30 cellular contexts compared by ENCODE assay signal in genomic region chr3:189269356-189269755, GRCh38.
A peak's percentile ranks its signal among the peaks of the same experiment; 100 is the strongest.
DNase-seq lines count a peak whose midpoint lies in the region; ATAC-seq and TF ChIP-seq lines count a peak whose summit lies in the region.
"Had no signal": no experiment of that assay in that cellular context is flagged by ENCODE, and none has a peak within 500 bp of the region (broad histone marks: within the 10 kb centered on the region; RNA-seq: fewer than 3 reads in every experiment).

No MANE protein-coding gene starts in this region.

- H3K4me1 ChIP-seq in suprapubic skin (peaks cover 33% of the 10 kb centered on the region), adrenal gland (replicated peaks in 1 of 2) (no peaks in the 10 kb centered on the region)
- H3K4me1 ChIP-seq: Peyer's patch, SJCRH30 had no signal

- H3K4me3 Mint-ChIP-seq in T-helper 17 cell, result no peak overlapping the region
- H3K4me3 Mint-ChIP-seq: activated CD4-positive, alpha-beta memory T cell treated with anti-CD3 and anti-CD28 coated beads, Interleukin-2, amount 10 ng/mL, durations not matched to agents 7 days and 5 days; CD4-positive, alpha-beta T cell; central memory CD8-positive, alpha-beta T cell; dendritic cell treated with granulocyte-macrophage colony-stimulating factor and Interleukin-4, amounts not matched to agents 40 ng/mL and 50 ng/mL, for 4 days; endodermal cell; H9; naive thymus-derived CD8-positive, alpha-beta T cell; type B pancreatic cell had no signal

- H3K4me1 Mint-ChIP-seq in T-helper 17 cell, result peaks cover 10% of the 10 kb centered on the region
- H3K4me1 Mint-ChIP-seq: endodermal cell had no signal

- no peak for TF ChIP-seq POLR2A in suprapubic skin (IDR thresholded peaks at IDR 0.05)
- no peak for TF ChIP-seq POLR2A in adrenal gland (IDR thresholded peaks at IDR 0.05)

- H3K9me3 ChIP-seq in T-helper 17 cell (ENCODE audit: control insufficient read depth, low read length, poor library complexity, severe bottlenecking) (no peaks in the 10 kb centered on the region), suprapubic skin (no peaks in the 10 kb centered on the region), adrenal gland (replicated peaks in 1 of 3) (no peaks in the 10 kb centered on the region)
- H3K9me3 ChIP-seq: Peyer's patch, SJCRH30 had no signal

- DNase-seq in G401 (ENCODE audit: low spot score) (peak; percentile 14), T-helper 17 cell (no peak), fibroblast of mammary gland (ENCODE audit: low read depth) (peak; percentile 45), suprapubic skin (ENCODE audit: low spot score in 2 of 2) (no peak), D341Med (ENCODE audit: low spot score) (no peak), adrenal gland (no peak), NCI-H1105 (lab: John Stamatoyannopoulos, UW) (no peak)
- DNase-seq: activated CD4-positive, alpha-beta memory T cell treated with anti-CD3 and anti-CD28 coated beads, Interleukin-2, amount 10 ng/mL, durations not matched to agents 7 days and 5 days; activated CD4-positive, CD25-positive, alpha-beta regulatory T cell treated with anti-CD3 and anti-CD28 coated beads, Interleukin-2, amount 50 U/mL, for 72 hours; aorta; CD4-positive, alpha-beta T cell; endodermal cell; H9; left ventricle myocardium superior; midbrain; MM.1S; naive thymus-derived CD8-positive, alpha-beta T cell; NCI-H1417; NCI-H2029 treated with DMSO at 0.1 percent for 48 hours; NCI-H2227 treated with DMSO at 0.1 percent for 48 hours; NCI-H69; Peyer's patch; retina; SJCRH30; stimulated activated CD4-positive, alpha-beta T cell treated with anti-CD3 and anti-CD28 coated beads, Interleukin-2, amount 100 ng/mL, for 24 hours had no signal

- intact Hi-C loops in adrenal gland (cut with DNase I), result no loop called here

- H3K27me3 ChIP-seq in suprapubic skin (no peaks in the 10 kb centered on the region), adrenal gland (no peaks in the 10 kb centered on the region)
- H3K27me3 ChIP-seq: Peyer's patch, SJCRH30 had no signal

- WGBS in suprapubic skin, result 30% methylated on average over 4 of the region's 4 CpGs
- whole genome bisulfite sequencing in adrenal gland, 4 donors, result 58 to 62% (median 61%) methylated on average over 4 of the region's 4 CpGs

- no peak for TF ChIP-seq EP300 in suprapubic skin (IDR thresholded peaks at IDR 0.05)

- no peaks in the 10 kb centered on the region for H3K36me3 Mint-ChIP-seq in T-helper 17 cell (ENCODE audit: low read depth)
- H3K36me3 Mint-ChIP-seq: activated naive CD4-positive, alpha-beta T cell treated with anti-CD3 and anti-CD28 coated beads, Interleukin-2, amount 50 U/mL, for 72 hours; naive thymus-derived CD8-positive, alpha-beta T cell; type B pancreatic cell had no signal

- no peaks in the 10 kb centered on the region for H3K36me3 ChIP-seq in suprapubic skin
- no peaks in the 10 kb centered on the region for H3K36me3 ChIP-seq in adrenal gland (replicated peaks in 1 of 2)
- H3K36me3 ChIP-seq: Peyer's patch, SJCRH30 had no signal

- no peak overlapping the region for H3K4me3 ChIP-seq in fibroblast of mammary gland (ENCODE audit: control insufficient read depth, low read depth, low read length)
- no peak overlapping the region for H3K4me3 ChIP-seq in suprapubic skin
- no peak overlapping the region for H3K4me3 ChIP-seq in adrenal gland
- H3K4me3 ChIP-seq: Peyer's patch, SJCRH30, smooth muscle cell had no signal

- TF ChIP-seq CTCF in fibroblast of mammary gland (conservative IDR thresholded peaks at IDR 0.05; ENCODE audit: control insufficient read depth, insufficient read depth, low read depth, low read length) (no peak), suprapubic skin (IDR thresholded peaks at IDR 0.05) (no peak), adrenal gland (IDR thresholded peaks at IDR 0.05) (no peak)

- H3K27ac Mint-ChIP-seq in T-helper 17 cell, result peak overlapping the region; percentile 21
- H3K27ac Mint-ChIP-seq: activated CD4-positive, alpha-beta memory T cell treated with anti-CD3 and anti-CD28 coated beads, Interleukin-2, amount 10 ng/mL, durations not matched to agents 7 days and 5 days; activated naive CD4-positive, alpha-beta T cell treated with anti-CD3 and anti-CD28 coated beads, Interleukin-2, amount 50 U/mL, for 72 hours; CD4-positive, alpha-beta T cell; dendritic cell treated with granulocyte-macrophage colony-stimulating factor and Interleukin-4, amounts not matched to agents 40 ng/mL and 50 ng/mL, for 4 days; endodermal cell; H9; type B pancreatic cell had no signal

- ATAC-seq in T-helper 17 cell, result no peak
- ATAC-seq: activated naive CD4-positive, alpha-beta T cell treated with anti-CD3 and anti-CD28 coated beads, Interleukin-2, amount 50 U/mL, for 72 hours; left ventricle myocardium superior; naive thymus-derived CD8-positive, alpha-beta T cell had no signal

- no peaks in the 10 kb centered on the region for H3K27me3 Mint-ChIP-seq in T-helper 17 cell
- H3K27me3 Mint-ChIP-seq: activated CD4-positive, alpha-beta memory T cell treated with anti-CD3 and anti-CD28 coated beads, Interleukin-2, amount 10 ng/mL, durations not matched to agents 7 days and 5 days; CD4-positive, alpha-beta T cell; central memory CD8-positive, alpha-beta T cell; dendritic cell treated with granulocyte-macrophage colony-stimulating factor and Interleukin-4, amounts not matched to agents 40 ng/mL and 50 ng/mL, for 4 days had no signal

- H3K27ac ChIP-seq in suprapubic skin, result peak overlapping the region; percentile 54
- H3K27ac ChIP-seq in adrenal gland, result no peak overlapping the region
- H3K27ac ChIP-seq: Peyer's patch, SJCRH30 had no signal

- in situ Hi-C loops in G401 (cut with HindIII; ENCODE audit: low sequenced_read_pairs), result no loop called here

Comparison
In these comparisons a context has a peak if more than half of its experiments do, and no peak if none do; other contexts are left out.
1. DNase-seq: peak in G401 (single experiment) and fibroblast of mammary gland (single experiment); none in T-helper 17 cell (0 of 3), suprapubic skin (0 of 2), D341Med (single experiment), adrenal gland (0 of 7) and NCI-H1105 (single experiment).